ENCODE assay signal across 14 cellular contexts in genomic region chr16:79171504-79172240, GRCh38.
DNase-seq lines count a peak whose midpoint lies in the region; ATAC-seq and TF ChIP-seq lines count a peak whose summit lies in the region.
"Had no signal": no experiment of that assay in that cellular context is flagged by ENCODE, and none has a peak within 500 bp of the region (broad histone marks: within the 10 kb centered on the region; RNA-seq: fewer than 3 reads in every experiment).

No MANE protein-coding gene starts in this region.

- no peak overlapping the region for H3K4me3 ChIP-seq in osteoblast (ENCODE audit: insufficient read depth, low read length)
- H3K4me3 ChIP-seq: body of pancreas, spleen had no signal

- DNase-seq in DMS153 (lab: John Stamatoyannopoulos, UW) = peak; percentile 94
- DNase-seq in NCI-H1092 treated with DMSO at 0.1 percent for 48 hours (lab: John Stamatoyannopoulos, UW) = peak; percentile 59
- peak; percentile 87 for DNase-seq in NCI-H2227 (lab: John Stamatoyannopoulos, UW; ENCODE audit: unreplicated experiment)
- DNase-seq in osteoblast (ENCODE audit: insufficient read length, low spot score, missing footprints) = no peak
- no peak for DNase-seq in SKM-1 treated with dmso at 0.1 percent for 144 hours (lab: John Stamatoyannopoulos, UW; ENCODE audit: unreplicated experiment)
- DNase-seq in amniotic stem cell (lab: John Stamatoyannopoulos, UW) = no peak
- DNase-seq: NCI-H1930, posterior cingulate gyrus, spleen had no signal

- no peak overlapping the region for H2AFZ ChIP-seq in osteoblast (ENCODE audit: low read length)

- H3K27me3 ChIP-seq in osteoblast (ENCODE audit: insufficient read depth, low read length) = no peaks in the 10 kb centered on the region
- H3K27me3 ChIP-seq: body of pancreas, spleen had no signal

- H3K27ac ChIP-seq in VCaP (peak overlapping the region; percentile 46), osteoblast (ENCODE audit: low read depth, low read length) (no peak overlapping the region)
- H3K27ac ChIP-seq: body of pancreas, spleen had no signal

- no peaks in the 10 kb centered on the region for H3K36me3 ChIP-seq in osteoblast (ENCODE audit: insufficient read depth, low read length)
- H3K36me3 ChIP-seq: spleen had no signal

- H3K9me3 ChIP-seq in osteoblast (ENCODE audit: low read depth, low read length) = peaks cover 4% of the 10 kb centered on the region
- H3K9me3 ChIP-seq: body of pancreas had no signal

- H4K20me1 ChIP-seq in osteoblast (ENCODE audit: insufficient read depth, low read length) = no peaks in the 10 kb centered on the region

- no peaks in the 10 kb centered on the region for H3K4me1 ChIP-seq in osteoblast (ENCODE audit: insufficient read depth, low read length)
- H3K4me1 ChIP-seq: body of pancreas had no signal

- no peak for ATAC-seq in HG02870 (IDR thresholded peaks at IDR 0.05; ENCODE audit: unreplicated experiment)
- ATAC-seq: activated CD4-positive, CD25-positive, alpha-beta regulatory T cell treated with anti-CD3 and anti-CD28 coated beads, Interleukin-2, amount 50 U/mL, for 24 hours; body of pancreas; left colon had no signal

- no peak for TF ChIP-seq CTCF in VCaP (conservative IDR thresholded peaks at IDR 0.05)
- no peak for TF ChIP-seq CTCF in osteoblast (IDR thresholded peaks at IDR 0.05; ENCODE audit: extremely low read depth, low read depth, low read length)

- H3K4me2 ChIP-seq in osteoblast (ENCODE audit: insufficient read depth, low read length) = no peak overlapping the region

- no peaks in the 10 kb centered on the region for H3K79me2 ChIP-seq in osteoblast (ENCODE audit: insufficient read depth, low read length)

Comparison
In these comparisons a context has a peak if more than half of its experiments do, and no peak if none do; other contexts are left out.
1. DNase-seq: peak in DMS153 (single experiment), NCI-H1092 treated with DMSO at 0.1 percent for 48 hours (single experiment) and NCI-H2227 (single experiment); none in osteoblast (single experiment), SKM-1 treated with dmso at 0.1 percent for 144 hours (single experiment) and amniotic stem cell (single experiment).